In the genomic region with DNA sequence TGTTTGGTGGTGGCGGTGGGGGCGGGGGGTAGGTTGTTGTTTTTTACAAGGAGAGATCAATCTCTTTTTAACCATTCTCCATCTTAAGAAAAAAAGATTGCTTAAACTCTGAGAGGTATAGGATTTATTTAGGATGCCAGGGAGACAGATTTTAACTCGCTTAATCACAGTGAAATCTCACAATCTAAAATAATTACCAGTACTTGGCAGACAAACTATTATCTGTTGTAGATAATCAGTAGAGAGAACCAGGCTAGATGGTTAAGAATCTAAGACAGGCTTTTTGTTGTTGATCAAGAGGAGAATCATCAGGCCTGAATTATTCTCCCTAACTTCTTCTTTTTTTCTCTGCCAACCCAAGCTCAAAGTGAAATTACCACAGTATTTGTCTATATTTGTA, we compare ENCODE assay signal across 27 cellular contexts.
"Had no signal": no experiment of that assay in that cellular context is flagged by ENCODE, and none has a peak within 500 bp of the region (broad histone marks: within the 10 kb centered on the region; RNA-seq: fewer than 3 reads in every experiment).

No MANE protein-coding gene starts in this region.

- ATAC-seq: activated naive CD4-positive, alpha-beta T cell treated with anti-CD3 and anti-CD28 coated beads, Interleukin-2, amount 50 U/mL, for 72 hours; activated T-cell treated with anti-CD3 and anti-CD28 coated beads, Interleukin-2, amount 50 U/mL, for 72 hours; foreskin keratinocyte; gastrocnemius medialis; WTC11 had no signal

- H3K4me3 Mint-ChIP-seq: activated CD4-positive, alpha-beta memory T cell treated with anti-CD3 and anti-CD28 coated beads, Interleukin-2, amount 10 ng/mL, durations not matched to agents 7 days and 5 days; activated CD4-positive, alpha-beta T cell treated with anti-CD3 and anti-CD28 coated beads, Interleukin-2, amount 10 ng/mL, durations not matched to agents 7 days and 5 days; activated naive CD4-positive, alpha-beta T cell treated with anti-CD3 and anti-CD28 coated beads, Interleukin-2, amount 10 ng/mL, durations not matched to agents 7 days and 5 days; activated naive CD8-positive, alpha-beta T cell treated with anti-CD3 and anti-CD28 coated beads, Interleukin-2, amount 10 ng/mL, durations not matched to agents 7 days and 5 days; activated T-cell treated with anti-CD3 and anti-CD28 coated beads, Interleukin-2, amount 50 U/mL, for 24 hours; activated T-cell treated with anti-CD3 and anti-CD28 coated beads, Interleukin-2, amount 50 U/mL, for 72 hours; central memory CD8-positive, alpha-beta T cell; WTC11 had no signal

- H3K36me3 Mint-ChIP-seq: activated naive CD4-positive, alpha-beta T cell treated with anti-CD3 and anti-CD28 coated beads, Interleukin-2, amount 10 ng/mL, durations not matched to agents 7 days and 5 days; activated naive CD4-positive, alpha-beta T cell treated with anti-CD3 and anti-CD28 coated beads, Interleukin-2, amount 50 U/mL, for 72 hours; activated naive CD8-positive, alpha-beta T cell treated with anti-CD3 and anti-CD28 coated beads, Interleukin-2, amount 10 ng/mL, durations not matched to agents 7 days and 5 days had no signal

- H3K4me3 ChIP-seq: esophagus muscularis mucosa, gastrocnemius medialis had no signal

- H3K27me3 Mint-ChIP-seq: activated CD4-positive, alpha-beta memory T cell treated with anti-CD3 and anti-CD28 coated beads, Interleukin-2, amount 10 ng/mL, durations not matched to agents 7 days and 5 days; activated CD4-positive, alpha-beta T cell treated with anti-CD3 and anti-CD28 coated beads, Interleukin-2, amount 10 ng/mL, durations not matched to agents 7 days and 5 days; activated naive CD4-positive, alpha-beta T cell treated with anti-CD3 and anti-CD28 coated beads, Interleukin-2, amount 10 ng/mL, durations not matched to agents 7 days and 5 days; activated naive CD8-positive, alpha-beta T cell treated with anti-CD3 and anti-CD28 coated beads, Interleukin-2, amount 10 ng/mL, durations not matched to agents 7 days and 5 days; activated T-cell treated with anti-CD3 and anti-CD28 coated beads, Interleukin-2, amount 50 U/mL, for 24 hours; central memory CD8-positive, alpha-beta T cell had no signal

- H3K9me3 ChIP-seq: esophagus muscularis mucosa, gastrocnemius medialis had no signal

- DNase-seq: activated CD4-positive, alpha-beta memory T cell treated with anti-CD3 and anti-CD28 coated beads, Interleukin-2, amount 10 ng/mL, durations not matched to agents 7 days and 5 days; activated CD4-positive, alpha-beta T cell treated with anti-CD3 and anti-CD28 coated beads for 1 hour; activated CD4-positive, alpha-beta T cell treated with anti-CD3 and anti-CD28 coated beads for 4 hours; activated CD4-positive, alpha-beta T cell treated with anti-CD3 and anti-CD28 coated beads, Interleukin-2, amount 10 ng/mL, durations not matched to agents 7 days and 5 days; activated CD4-positive, alpha-beta T cell treated with anti-CD3 and anti-CD28 coated beads, Interleukin-2, amount 50 U/mL, for 4 hours; activated CD8-positive, alpha-beta memory T cell treated with anti-CD3 and anti-CD28 coated beads, Interleukin-2, amount 50 U/mL, for 48 hours; activated gamma-delta T cell; activated naive CD4-positive, alpha-beta T cell; activated naive CD4-positive, alpha-beta T cell treated with anti-CD3 and anti-CD28 coated beads, Interleukin-2, amount 10 ng/mL, durations not matched to agents 7 days and 5 days; activated naive CD8-positive, alpha-beta T cell treated with anti-CD3 and anti-CD28 coated beads, Interleukin-2, amount 10 ng/mL, durations not matched to agents 7 days and 5 days; activated T-cell treated with anti-CD3 and anti-CD28 coated beads for 4 hours; activated T-cell treated with anti-CD3 and anti-CD28 coated beads, Interleukin-2, amount 50 U/mL, for 24 hours; activated T-cell treated with anti-CD3 and anti-CD28 coated beads, Interleukin-2, amount 50 U/mL, for 72 hours; amniotic stem cell; anterior cingulate cortex; brain microvascular endothelial cell; cortex of kidney; effector memory CD4-positive, alpha-beta T cell; erythroblast; foreskin keratinocyte; gastrocnemius medialis; glutamatergic neuron; T-helper 2 cell had no signal

- H3K27ac ChIP-seq: brain microvascular endothelial cell, esophagus muscularis mucosa, foreskin keratinocyte, gastrocnemius medialis had no signal

- H3K27me3 ChIP-seq: brain microvascular endothelial cell, esophagus muscularis mucosa, foreskin keratinocyte, gastrocnemius medialis had no signal

- H3K27ac Mint-ChIP-seq: activated CD4-positive, alpha-beta memory T cell treated with anti-CD3 and anti-CD28 coated beads, Interleukin-2, amount 10 ng/mL, durations not matched to agents 7 days and 5 days; activated CD4-positive, alpha-beta T cell treated with anti-CD3 and anti-CD28 coated beads, Interleukin-2, amount 10 ng/mL, durations not matched to agents 7 days and 5 days; activated naive CD4-positive, alpha-beta T cell treated with anti-CD3 and anti-CD28 coated beads, Interleukin-2, amount 10 ng/mL, durations not matched to agents 7 days and 5 days; activated naive CD4-positive, alpha-beta T cell treated with anti-CD3 and anti-CD28 coated beads, Interleukin-2, amount 50 U/mL, for 72 hours; activated naive CD8-positive, alpha-beta T cell treated with anti-CD3 and anti-CD28 coated beads, Interleukin-2, amount 10 ng/mL, durations not matched to agents 7 days and 5 days; activated T-cell treated with anti-CD3 and anti-CD28 coated beads, Interleukin-2, amount 50 U/mL, for 24 hours; activated T-cell treated with anti-CD3 and anti-CD28 coated beads, Interleukin-2, amount 50 U/mL, for 72 hours; WTC11 had no signal

- H3K4me1 ChIP-seq: esophagus muscularis mucosa, foreskin keratinocyte, gastrocnemius medialis had no signal

- H3K36me3 ChIP-seq: brain microvascular endothelial cell, esophagus muscularis mucosa, gastrocnemius medialis had no signal

- H3K4me1 Mint-ChIP-seq: activated CD4-positive, alpha-beta memory T cell treated with anti-CD3 and anti-CD28 coated beads, Interleukin-2, amount 10 ng/mL, durations not matched to agents 7 days and 5 days; activated CD4-positive, alpha-beta T cell treated with anti-CD3 and anti-CD28 coated beads, Interleukin-2, amount 10 ng/mL, durations not matched to agents 7 days and 5 days; activated naive CD4-positive, alpha-beta T cell treated with anti-CD3 and anti-CD28 coated beads, Interleukin-2, amount 10 ng/mL, durations not matched to agents 7 days and 5 days; activated naive CD8-positive, alpha-beta T cell treated with anti-CD3 and anti-CD28 coated beads, Interleukin-2, amount 10 ng/mL, durations not matched to agents 7 days and 5 days; central memory CD8-positive, alpha-beta T cell had no signal
